37 cellular contexts compared by ENCODE assay signal in genomic region chr21:30986966-30987365, GRCh38. TPM values are rescaled to one million over a fixed set of nuclear protein-coding genes. Genes with fewer than 3 reads are reported as not detected.
"Had no signal": no experiment of that assay in that cellular context is flagged by ENCODE, and none has a peak within 500 bp of the region (broad histone marks: within the 10 kb centered on the region; RNA-seq: fewer than 3 reads in every experiment).

No MANE protein-coding gene starts in this region.

- ATAC-seq: effector memory CD8-positive, alpha-beta T cell; left lobe of liver; mucosa of descending colon; natural killer cell treated with Interleukin-12 subunit alpha and Interleukin-12 subunit beta and Interleukin-15 and Interleukin-18, amount 100 ng/mL, for 72 hours; sciatic nerve; T-helper 17 cell had no signal

- H3K27ac ChIP-seq: brain microvascular endothelial cell, skin epidermis, thoracic aorta, WERI-Rb-1 had no signal

- H3K4me3 ChIP-seq: lung, mucosa of descending colon, skin epidermis, thoracic aorta had no signal

- H3K36me3 ChIP-seq: brain microvascular endothelial cell, thoracic aorta, WERI-Rb-1 had no signal

- H3K9me3 ChIP-seq: thoracic aorta had no signal

- H3K27me3 ChIP-seq: brain microvascular endothelial cell had no signal

- DNase-seq: activated CD4-positive, alpha-beta memory T cell treated with anti-CD3 and anti-CD28 coated beads, Interleukin-2, amount 10 ng/mL, durations not matched to agents 7 days and 5 days; activated CD4-positive, alpha-beta T cell treated with anti-CD3 and anti-CD28 coated beads, Interleukin-2, amount 10 ng/mL, durations not matched to agents 24 days and 14 days; activated CD4-positive, CD25-positive, alpha-beta regulatory T cell treated with anti-CD3 and anti-CD28 coated beads, Interleukin-2, amount 50 U/mL, for 72 hours; activated CD8-positive, alpha-beta memory T cell treated with anti-CD3 and anti-CD28 coated beads, Interleukin-2, amount 50 U/mL, for 48 hours; activated gamma-delta T cell; activated naive CD4-positive, alpha-beta T cell treated with anti-CD3 and anti-CD28 coated beads, Interleukin-2, amount 10 ng/mL, durations not matched to agents 7 days and 5 days; activated naive CD8-positive, alpha-beta T cell treated with anti-CD3 and anti-CD28 coated beads, Interleukin-2, amount 10 ng/mL, durations not matched to agents 7 days and 5 days; activated T-cell treated with anti-CD3 and anti-CD28 coated beads, Interleukin-2, amount 50 U/mL, for 24 hours; brain microvascular endothelial cell; caudate nucleus; cortex of kidney; effector memory CD8-positive, alpha-beta T cell; erythroblast; head of caudate nucleus; mucosa of descending colon; posterior cingulate gyrus; stimulated activated CD4-positive, alpha-beta T cell treated with anti-CD3 and anti-CD28 coated beads, Interleukin-12 subunit alpha, Interleukin-12 subunit beta, amount 100 ng/mL, for 4 hours; stimulated activated CD4-positive, alpha-beta T cell treated with anti-CD3 and anti-CD28 coated beads, Interleukin-4, amount 100 ng/mL, for 1 hour; T-helper 17 cell; T1000; trophoblast cell; WERI-Rb-1 had no signal

RNA-seq across cellular contexts. Expression of gene KRTAP19-8, which starts 51.3 kb away (rescaled TPM):
- total RNA-seq: activated CD4-positive, alpha-beta memory T cell treated with anti-CD3 and anti-CD28 coated beads, Interleukin-2, amount 10 ng/mL, durations not matched to agents 7 days and 5 days; activated CD4-positive, alpha-beta T cell treated with anti-CD3 and anti-CD28 coated beads, Interleukin-2, amount 10 ng/mL, durations not matched to agents 24 days and 14 days; activated naive CD8-positive, alpha-beta T cell treated with anti-CD3 and anti-CD28 coated beads, Interleukin-2, amount 10 ng/mL, durations not matched to agents 7 days and 5 days; astrocyte; chondrocyte; fibroblast of lung; fibroblast of villous mesenchyme; kidney epithelial cell; left lobe of liver; lung; mesenteric fat pad; mucosa of descending colon; myocyte; natural killer cell treated with Interleukin-12 subunit alpha and Interleukin-12 subunit beta and Interleukin-15 and Interleukin-18, amount 100 ng/mL, for 72 hours; omental fat pad; sciatic nerve; subcutaneous adipose tissue; T-helper 17 cell; thoracic aorta had no signal
- polyA plus RNA-seq: fibroblast of lung, lung had no signal
